In the genomic region with DNA sequence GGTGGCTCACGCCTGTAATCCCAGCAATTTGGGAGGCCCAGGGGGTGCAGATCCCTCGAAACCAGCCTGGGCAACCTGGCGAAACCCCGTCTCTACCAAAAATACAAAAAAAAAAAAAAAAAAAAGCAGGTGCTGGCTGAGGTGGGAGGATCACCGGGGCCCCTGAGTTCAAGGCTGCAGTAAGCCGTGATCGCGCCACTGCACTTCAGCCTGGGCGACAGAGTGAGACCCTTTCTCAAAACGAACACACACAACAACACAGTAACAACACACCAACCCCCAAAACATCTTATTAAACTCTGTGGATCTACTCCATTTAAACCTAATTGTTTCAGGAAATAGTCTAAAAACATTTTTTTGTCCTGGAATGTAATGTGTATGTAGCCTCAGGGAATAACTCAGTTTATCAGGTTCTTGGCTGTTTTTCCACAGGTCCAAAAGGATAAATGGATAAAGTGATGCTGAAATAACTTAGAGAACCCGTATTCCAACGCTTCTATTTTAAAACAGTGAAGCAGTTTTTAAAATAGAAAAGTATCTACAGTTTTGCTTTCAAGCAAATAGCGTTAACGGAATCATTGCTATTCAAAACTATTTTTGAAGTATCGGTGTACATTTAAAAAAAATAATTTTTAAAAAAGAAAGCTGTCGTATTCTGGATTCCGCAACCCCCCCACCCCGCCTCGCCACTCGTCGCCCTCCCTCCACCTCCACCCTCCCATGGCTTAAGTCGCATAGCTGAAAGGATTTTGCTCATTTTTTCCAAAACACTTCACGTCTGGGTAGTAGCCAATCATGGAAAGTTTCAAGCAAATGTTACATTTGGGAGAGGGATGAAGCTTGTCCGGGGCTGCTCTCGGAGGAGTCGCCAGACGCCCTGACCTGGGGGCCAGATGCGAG, we compare ENCODE assay signal across 1 cellular context.
TF ChIP-seq lines count a peak whose summit lies in the region.

No MANE protein-coding gene starts in this region.

TF ChIP-seq in HepG2, 621 proteins besides CTCF, POLR2A, EP300 and RAD21 (continued from another document and continues in another):
- TF ChIP-seq, protein P1, sequence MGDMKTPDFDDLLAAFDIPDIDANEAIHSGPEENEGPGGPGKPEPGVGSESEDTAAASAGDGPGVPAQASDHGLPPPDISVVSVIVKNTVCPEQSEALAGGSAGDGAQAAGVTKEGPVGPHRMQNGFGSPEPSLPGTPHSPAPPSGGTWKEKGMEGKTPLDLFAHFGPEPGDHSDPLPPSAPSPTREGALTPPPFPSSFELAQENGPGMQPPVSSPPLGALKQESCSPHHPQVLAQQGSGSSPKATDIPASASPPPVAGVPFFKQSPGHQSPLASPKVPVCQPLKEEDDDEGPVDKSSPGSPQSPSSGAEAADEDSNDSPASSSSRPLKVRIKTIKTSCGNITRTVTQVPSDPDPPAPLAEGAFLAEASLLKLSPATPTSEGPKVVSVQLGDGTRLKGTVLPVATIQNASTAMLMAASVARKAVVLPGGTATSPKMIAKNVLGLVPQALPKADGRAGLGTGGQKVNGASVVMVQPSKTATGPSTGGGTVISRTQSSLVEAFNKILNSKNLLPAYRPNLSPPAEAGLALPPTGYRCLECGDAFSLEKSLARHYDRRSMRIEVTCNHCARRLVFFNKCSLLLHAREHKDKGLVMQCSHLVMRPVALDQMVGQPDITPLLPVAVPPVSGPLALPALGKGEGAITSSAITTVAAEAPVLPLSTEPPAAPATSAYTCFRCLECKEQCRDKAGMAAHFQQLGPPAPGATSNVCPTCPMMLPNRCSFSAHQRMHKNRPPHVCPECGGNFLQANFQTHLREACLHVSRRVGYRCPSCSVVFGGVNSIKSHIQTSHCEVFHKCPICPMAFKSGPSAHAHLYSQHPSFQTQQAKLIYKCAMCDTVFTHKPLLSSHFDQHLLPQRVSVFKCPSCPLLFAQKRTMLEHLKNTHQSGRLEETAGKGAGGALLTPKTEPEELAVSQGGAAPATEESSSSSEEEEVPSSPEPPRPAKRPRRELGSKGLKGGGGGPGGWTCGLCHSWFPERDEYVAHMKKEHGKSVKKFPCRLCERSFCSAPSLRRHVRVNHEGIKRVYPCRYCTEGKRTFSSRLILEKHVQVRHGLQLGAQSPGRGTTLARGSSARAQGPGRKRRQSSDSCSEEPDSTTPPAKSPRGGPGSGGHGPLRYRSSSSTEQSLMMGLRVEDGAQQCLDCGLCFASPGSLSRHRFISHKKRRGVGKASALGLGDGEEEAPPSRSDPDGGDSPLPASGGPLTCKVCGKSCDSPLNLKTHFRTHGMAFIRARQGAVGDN (CRISPR knock-in tag; IDR thresholded peaks at IDR 0.05), result no peak
- TF ChIP-seq, protein P2, sequence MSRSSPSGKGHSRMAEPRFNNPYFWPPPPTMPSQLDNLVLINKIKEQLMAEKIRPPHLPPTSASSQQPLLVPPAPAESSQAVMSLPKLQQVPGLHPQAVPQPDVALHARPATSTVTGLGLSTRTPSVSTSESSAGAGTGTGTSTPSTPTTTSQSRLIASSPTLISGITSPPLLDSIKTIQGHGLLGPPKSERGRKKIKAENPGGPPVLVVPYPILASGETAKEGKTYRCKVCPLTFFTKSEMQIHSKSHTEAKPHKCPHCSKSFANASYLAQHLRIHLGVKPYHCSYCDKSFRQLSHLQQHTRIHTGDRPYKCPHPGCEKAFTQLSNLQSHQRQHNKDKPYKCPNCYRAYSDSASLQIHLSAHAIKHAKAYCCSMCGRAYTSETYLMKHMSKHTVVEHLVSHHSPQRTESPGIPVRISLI (CRISPR knock-in tag; IDR thresholded peaks at IDR 0.05; ENCODE audit: borderline replicate concordance), result peak; percentile 92
- no peak for TF ChIP-seq BCLAF1 (IDR thresholded peaks at IDR 0.05)
- TF ChIP-seq SP140L (CRISPR knock-in tag; IDR thresholded peaks at IDR 0.05; ENCODE audit: borderline replicate concordance), result no peak
- TF ChIP-seq ARID5B (CRISPR knock-in tag; IDR thresholded peaks at IDR 0.05), result peak; percentile 42
- no peak for TF ChIP-seq MIER3 (CRISPR knock-in tag; IDR thresholded peaks at IDR 0.05; ENCODE audit: borderline replicate concordance)
- TF ChIP-seq ZNF597 (CRISPR knock-in tag; IDR thresholded peaks at IDR 0.05), result no peak
- no peak for TF ChIP-seq ATRX (CRISPR knock-in tag; IDR thresholded peaks at IDR 0.05; ENCODE audit: borderline replicate concordance)
- TF ChIP-seq, protein P3, sequence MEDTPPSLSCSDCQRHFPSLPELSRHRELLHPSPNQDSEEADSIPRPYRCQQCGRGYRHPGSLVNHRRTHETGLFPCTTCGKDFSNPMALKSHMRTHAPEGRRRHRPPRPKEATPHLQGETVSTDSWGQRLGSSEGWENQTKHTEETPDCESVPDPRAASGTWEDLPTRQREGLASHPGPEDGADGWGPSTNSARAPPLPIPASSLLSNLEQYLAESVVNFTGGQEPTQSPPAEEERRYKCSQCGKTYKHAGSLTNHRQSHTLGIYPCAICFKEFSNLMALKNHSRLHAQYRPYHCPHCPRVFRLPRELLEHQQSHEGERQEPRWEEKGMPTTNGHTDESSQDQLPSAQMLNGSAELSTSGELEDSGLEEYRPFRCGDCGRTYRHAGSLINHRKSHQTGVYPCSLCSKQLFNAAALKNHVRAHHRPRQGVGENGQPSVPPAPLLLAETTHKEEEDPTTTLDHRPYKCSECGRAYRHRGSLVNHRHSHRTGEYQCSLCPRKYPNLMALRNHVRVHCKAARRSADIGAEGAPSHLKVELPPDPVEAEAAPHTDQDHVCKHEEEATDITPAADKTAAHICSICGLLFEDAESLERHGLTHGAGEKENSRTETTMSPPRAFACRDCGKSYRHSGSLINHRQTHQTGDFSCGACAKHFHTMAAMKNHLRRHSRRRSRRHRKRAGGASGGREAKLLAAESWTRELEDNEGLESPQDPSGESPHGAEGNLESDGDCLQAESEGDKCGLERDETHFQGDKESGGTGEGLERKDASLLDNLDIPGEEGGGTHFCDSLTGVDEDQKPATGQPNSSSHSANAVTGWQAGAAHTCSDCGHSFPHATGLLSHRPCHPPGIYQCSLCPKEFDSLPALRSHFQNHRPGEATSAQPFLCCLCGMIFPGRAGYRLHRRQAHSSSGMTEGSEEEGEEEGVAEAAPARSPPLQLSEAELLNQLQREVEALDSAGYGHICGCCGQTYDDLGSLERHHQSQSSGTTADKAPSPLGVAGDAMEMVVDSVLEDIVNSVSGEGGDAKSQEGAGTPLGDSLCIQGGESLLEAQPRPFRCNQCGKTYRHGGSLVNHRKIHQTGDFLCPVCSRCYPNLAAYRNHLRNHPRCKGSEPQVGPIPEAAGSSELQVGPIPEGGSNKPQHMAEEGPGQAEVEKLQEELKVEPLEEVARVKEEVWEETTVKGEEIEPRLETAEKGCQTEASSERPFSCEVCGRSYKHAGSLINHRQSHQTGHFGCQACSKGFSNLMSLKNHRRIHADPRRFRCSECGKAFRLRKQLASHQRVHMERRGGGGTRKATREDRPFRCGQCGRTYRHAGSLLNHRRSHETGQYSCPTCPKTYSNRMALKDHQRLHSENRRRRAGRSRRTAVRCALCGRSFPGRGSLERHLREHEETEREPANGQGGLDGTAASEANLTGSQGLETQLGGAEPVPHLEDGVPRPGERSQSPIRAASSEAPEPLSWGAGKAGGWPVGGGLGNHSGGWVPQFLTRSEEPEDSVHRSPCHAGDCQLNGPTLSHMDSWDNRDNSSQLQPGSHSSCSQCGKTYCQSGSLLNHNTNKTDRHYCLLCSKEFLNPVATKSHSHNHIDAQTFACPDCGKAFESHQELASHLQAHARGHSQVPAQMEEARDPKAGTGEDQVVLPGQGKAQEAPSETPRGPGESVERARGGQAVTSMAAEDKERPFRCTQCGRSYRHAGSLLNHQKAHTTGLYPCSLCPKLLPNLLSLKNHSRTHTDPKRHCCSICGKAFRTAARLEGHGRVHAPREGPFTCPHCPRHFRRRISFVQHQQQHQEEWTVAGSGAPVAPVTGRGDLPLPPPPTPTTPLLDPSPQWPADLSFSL (CRISPR knock-in tag; IDR thresholded peaks at IDR 0.05), result no peak
- TF ChIP-seq RFX5 (IDR thresholded peaks at IDR 0.05; ENCODE audit: low read depth, low read length), result no peak
- peak; percentile 38; the same call in 1 of the 2 replicates for TF ChIP-seq HDAC2 (CRISPR knock-in tag; IDR thresholded peaks at IDR 0.05)
- no peak for TF ChIP-seq ZNF775 (CRISPR knock-in tag; IDR thresholded peaks at IDR 0.05; ENCODE audit: borderline replicate concordance)
- TF ChIP-seq GABPA (IDR thresholded peaks at IDR 0.05; ENCODE audit: low read depth, low read length), result no peak
- TF ChIP-seq GABPA (CRISPR knock-in tag; IDR thresholded peaks at IDR 0.05; ENCODE audit: low read depth), result no peak
- no peak for TF ChIP-seq TCF7 (IDR thresholded peaks at IDR 0.05; ENCODE audit: low read depth)
- no peak for TF ChIP-seq KLF6 (CRISPR knock-in tag; IDR thresholded peaks at IDR 0.05)
- TF ChIP-seq SPEN (CRISPR knock-in tag; IDR thresholded peaks at IDR 0.05; ENCODE audit: low read depth), result no peak
- TF ChIP-seq ZZZ3 (CRISPR knock-in tag; IDR thresholded peaks at IDR 0.05; ENCODE audit: borderline replicate concordance), result no peak
- no peak for TF ChIP-seq ZNF513 (CRISPR knock-in tag; conservative IDR thresholded peaks at IDR 0.05)
- TF ChIP-seq ZFP36L1 (CRISPR knock-in tag; IDR thresholded peaks at IDR 0.05), result no peak
- 0 out of 2 replicates have a peak, but pooled peaks have one; percentile 51 for TF ChIP-seq FLYWCH1 (CRISPR knock-in tag; IDR thresholded peaks at IDR 0.05)
- no peak; the same call in 1 of the 2 replicates for TF ChIP-seq ZNF788 (CRISPR knock-in tag; IDR thresholded peaks at IDR 0.05; ENCODE audit: borderline replicate concordance)
- peak; percentile 32 for TF ChIP-seq ZNF264 (CRISPR knock-in tag; IDR thresholded peaks at IDR 0.05)
- TF ChIP-seq SMYD3 (CRISPR knock-in tag; IDR thresholded peaks at IDR 0.05), result no peak
- TF ChIP-seq ZBTB26 (CRISPR knock-in tag; IDR thresholded peaks at IDR 0.05; ENCODE audit: borderline replicate concordance), result no peak
- no peak for TF ChIP-seq ZNF607 (CRISPR knock-in tag; IDR thresholded peaks at IDR 0.05; ENCODE audit: borderline replicate concordance)
- no peak for TF ChIP-seq SUZ12 (IDR thresholded peaks at IDR 0.05; ENCODE audit: low read depth, low read length)
